ENCODE assay signal across 6 cellular contexts in genomic region chr16:22900863-22901262, GRCh38.
"Had no signal": no experiment of that assay in that cellular context is flagged by ENCODE, and none has a peak within 500 bp of the region (broad histone marks: within the 10 kb centered on the region; RNA-seq: fewer than 3 reads in every experiment).

No MANE protein-coding gene starts in this region.

- ATAC-seq: GM23338, HepG2 had no signal

- H2AFZ ChIP-seq: GM23338 had no signal

- H3K36me3 Mint-ChIP-seq: IgD-negative memory B cell had no signal

- H3K27ac ChIP-seq: HL-60 had no signal

- H3K4me1 Mint-ChIP-seq: GM23338, IgD-negative memory B cell had no signal

- DNase-seq: H9, HCEC 1CT had no signal

- H3K4me3 Mint-ChIP-seq: GM23338, H9, IgD-negative memory B cell had no signal

- H3K4me2 ChIP-seq: GM23338 had no signal

- H3K9me3 Mint-ChIP-seq: GM23338, H9 had no signal

- H3K4me3 ChIP-seq: GM23338 had no signal

- H3K27ac Mint-ChIP-seq: GM23338, H9, IgD-negative memory B cell had no signal
